ENCODE assay signal across 9 cellular contexts in the genomic region with DNA sequence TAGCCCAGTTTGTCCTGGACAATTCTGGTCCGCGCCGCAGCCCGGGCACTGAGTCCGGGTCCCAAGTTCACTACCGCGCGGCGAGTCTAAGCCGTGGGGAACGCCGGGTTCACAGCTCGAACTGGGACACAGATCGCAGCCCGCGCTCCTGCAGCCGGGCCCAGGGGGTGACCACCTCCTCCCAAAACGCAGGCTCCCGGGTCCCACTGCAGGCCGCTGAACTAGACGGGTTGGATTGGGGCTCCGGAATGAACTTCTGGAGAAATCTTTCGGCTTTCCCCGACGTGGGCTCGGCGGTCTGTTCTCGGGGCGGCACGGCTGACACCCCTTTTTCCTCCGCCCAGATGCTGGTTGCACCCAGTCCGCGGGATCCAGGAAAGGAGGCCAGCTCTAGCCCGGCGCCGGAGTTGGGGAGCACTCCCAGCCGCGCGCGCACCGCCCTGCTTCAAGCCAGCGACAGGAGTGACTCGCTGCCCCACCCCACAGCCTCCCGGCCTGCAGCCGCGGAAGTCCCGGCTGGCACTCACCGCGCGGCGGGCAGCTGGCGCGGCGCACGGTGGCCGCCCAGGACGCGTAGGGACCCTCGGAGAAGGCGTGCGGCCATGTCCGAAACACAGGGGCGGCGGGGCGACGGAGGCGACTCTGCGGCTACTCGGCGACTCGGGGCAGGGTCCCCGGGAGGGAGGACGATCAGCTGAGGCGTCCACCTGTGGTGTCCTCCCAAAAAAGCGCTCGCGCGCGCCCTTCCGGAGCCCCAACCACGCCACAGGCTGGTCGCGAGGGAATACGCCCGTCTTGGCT. TPM values are rescaled to one million over a fixed set of nuclear protein-coding genes. Genes with fewer than 3 reads are reported as not detected.
A peak's percentile ranks its signal among the peaks of the same experiment; 100 is the strongest.
DNase-seq lines count a peak whose midpoint lies in the region; ATAC-seq, FAIRE-seq and TF ChIP-seq lines count a peak whose summit lies in the region.
"Had no signal": no experiment of that assay in that cellular context is flagged by ENCODE, and none has a peak within 500 bp of the region (broad histone marks: within the 10 kb centered on the region; RNA-seq: fewer than 3 reads in every experiment).

TSS of gene ACADL (minus strand) at position 788 of the 801 bp plus-strand sequence. CDS start at position 604, 184 bp downstream.

- H3K36me3 Mint-ChIP-seq in activated naive CD8-positive, alpha-beta T cell: no peaks in the 10 kb centered on the region
- no peaks in the 10 kb centered on the region for H3K36me3 Mint-ChIP-seq in progenitor cell of endocrine pancreas (ENCODE audit: insufficient read depth)

- DNase-seq in NCI-H2081 (lab: John Stamatoyannopoulos, UW) (peak; percentile 11 to 61), NCI-H2081 treated with DMSO at 0.1 percent for 48 hours (lab: John Stamatoyannopoulos, UW) (no peak), HTR-8/SVneo (ENCODE audit: insufficient read length, low spot score) (peak; percentile 15), right atrium auricular region (ENCODE audit: low spot score) (peak; percentile 62), progenitor cell of endocrine pancreas (ENCODE audit: low spot score, unreplicated experiment) (peak; percentile 49)
- DNase-seq: DND-41 had no signal

- H3K9me3 ChIP-seq in right atrium auricular region: no peaks in the 10 kb centered on the region

- TF ChIP-seq CTCF in right atrium auricular region (IDR thresholded peaks at IDR 0.05) (no peak), progenitor cell of endocrine pancreas (IDR thresholded peaks at IDR 0.05; ENCODE audit: unreplicated experiment) (no peak)

- H3K4me3 Mint-ChIP-seq in activated naive CD8-positive, alpha-beta T cell: peak within 1 kb of the TSS; percentile 36
- H3K4me3 Mint-ChIP-seq in progenitor cell of endocrine pancreas (ENCODE audit: low read depth): peak within 1 kb of the TSS; percentile 69

- no peak within 1 kb of the TSS for H3K27ac Mint-ChIP-seq in activated naive CD8-positive, alpha-beta T cell
- no peak within 1 kb of the TSS for H3K27ac Mint-ChIP-seq in progenitor cell of endocrine pancreas

- H3K4me1 Mint-ChIP-seq in activated naive CD8-positive, alpha-beta T cell (ENCODE audit: low read depth): peaks cover 2% of the 10 kb centered on the region
- peaks cover 3% of the 10 kb centered on the region for H3K4me1 Mint-ChIP-seq in progenitor cell of endocrine pancreas (ENCODE audit: low read depth)

- FAIRE-seq in HTR-8/SVneo (lab: Jason Lieb, UNC): no peak

- H3K27me3 Mint-ChIP-seq in activated naive CD8-positive, alpha-beta T cell: peaks cover 37% of the 10 kb centered on the region
- peaks cover 39% of the 10 kb centered on the region for H3K27me3 Mint-ChIP-seq in progenitor cell of endocrine pancreas

- H3K9me3 Mint-ChIP-seq in activated naive CD8-positive, alpha-beta T cell (ENCODE audit: low read depth): no peaks in the 10 kb centered on the region
- H3K9me3 Mint-ChIP-seq in progenitor cell of endocrine pancreas (ENCODE audit: low read depth): no peaks in the 10 kb centered on the region

- ATAC-seq in HG02763 (IDR thresholded peaks at IDR 0.05; ENCODE audit: unreplicated experiment) (no peak), HG03045 (IDR thresholded peaks at IDR 0.05; ENCODE audit: unreplicated experiment) (no peak)

- peak within 1 kb of the TSS; percentile 42 to 60 for H3K4me3 ChIP-seq in right atrium auricular region

- peak within 1 kb of the TSS; percentile 44 to 54 for H3K27ac ChIP-seq in right atrium auricular region

- peaks cover 0 to 13% of the 10 kb centered on the region in 2 donors for H3K4me1 ChIP-seq in right atrium auricular region

- no peaks in the 10 kb centered on the region for H3K27me3 ChIP-seq in right atrium auricular region

- no peaks in the 10 kb centered on the region for H3K36me3 ChIP-seq in right atrium auricular region

RNA-seq across cellular contexts. Expression of gene ACADL, which starts in this region (rescaled TPM):
- 1 to 10 TPM; 1.4 to 1.9 TPM for total RNA-seq in right atrium auricular region
- 0.38 and 0.55 TPM in 2 replicates for total RNA-seq in progenitor cell of endocrine pancreas

Comparison
In these comparisons a context has a peak if more than half of its experiments do, and no peak if none do; other contexts are left out.
1. Peak in DNase-seq in progenitor cell of endocrine pancreas; RNA of the gene not detected or under 1 TPM.